In genomic region chr3:122893754-122894668, GRCh38 we compare ENCODE assay signal across 1 cellular context.
TF ChIP-seq lines count a peak whose summit lies in the region.

No MANE protein-coding gene starts in this region.

TF ChIP-seq in HepG2, 621 proteins besides CTCF, POLR2A, EP300 and RAD21 (continued from another document and continues in another):
- TF ChIP-seq ZUFSP (CRISPR knock-in tag; IDR thresholded peaks at IDR 0.05; ENCODE audit: borderline replicate concordance): no peak
- TF ChIP-seq ZNF850 (CRISPR knock-in tag; conservative IDR thresholded peaks at IDR 0.05): no peak
- TF ChIP-seq ZNF10 (CRISPR knock-in tag; IDR thresholded peaks at IDR 0.05; ENCODE audit: borderline replicate concordance, low read depth): no peak
- TF ChIP-seq NBN (conservative IDR thresholded peaks at IDR 0.05): no peak
- TF ChIP-seq HIVEP1 (CRISPR knock-in tag; IDR thresholded peaks at IDR 0.05): peak; percentile 70
- peak; percentile 73; the same call in 1 of the 2 replicates for TF ChIP-seq ZBTB7A (CRISPR knock-in tag; IDR thresholded peaks at IDR 0.05)
- no peak for TF ChIP-seq ZNF549 (CRISPR knock-in tag; IDR thresholded peaks at IDR 0.05)
- TF ChIP-seq U2AF1 (optimal IDR thresholded peaks at IDR 0.05; ENCODE audit: low read depth, low read length): no peak
- no peak for TF ChIP-seq ZNF34 (CRISPR knock-in tag; IDR thresholded peaks at IDR 0.05; ENCODE audit: borderline replicate concordance)
- peak; percentile 42 for TF ChIP-seq THAP11 (CRISPR knock-in tag; IDR thresholded peaks at IDR 0.05)
- TF ChIP-seq SIX1 (CRISPR knock-in tag; IDR thresholded peaks at IDR 0.05; ENCODE audit: borderline replicate concordance): no peak; the same call in 1 of the 2 replicates
- TF ChIP-seq ZNF180 (CRISPR knock-in tag; IDR thresholded peaks at IDR 0.05; ENCODE audit: borderline replicate concordance, low read depth): no peak
- TF ChIP-seq TAF15 (IDR thresholded peaks at IDR 0.05; ENCODE audit: low read depth, low read length, poor library complexity, severe bottlenecking): no peak
- no peak for TF ChIP-seq ZFP41 (CRISPR knock-in tag; IDR thresholded peaks at IDR 0.05; ENCODE audit: borderline replicate concordance)
- TF ChIP-seq ZNF589 (CRISPR knock-in tag; conservative IDR thresholded peaks at IDR 0.05): no peak
- no peak for TF ChIP-seq ZNF256 (CRISPR knock-in tag; conservative IDR thresholded peaks at IDR 0.05)
- TF ChIP-seq ZNF616 (CRISPR knock-in tag; IDR thresholded peaks at IDR 0.05; ENCODE audit: low read depth): no peak
- TF ChIP-seq ATRX (CRISPR knock-in tag; IDR thresholded peaks at IDR 0.05; ENCODE audit: borderline replicate concordance): no peak
- peak; percentile 37; the same call in 1 of the 2 replicates for TF ChIP-seq PHF21A (CRISPR knock-in tag; IDR thresholded peaks at IDR 0.05)
- TF ChIP-seq ZSCAN5A (CRISPR knock-in tag; IDR thresholded peaks at IDR 0.05; ENCODE audit: borderline replicate concordance): no peak
- TF ChIP-seq TBP (CRISPR knock-in tag; IDR thresholded peaks at IDR 0.05): no peak
- no peak for TF ChIP-seq LRRFIP1 (CRISPR knock-in tag; conservative IDR thresholded peaks at IDR 0.05)
- TF ChIP-seq MIXL1 (CRISPR knock-in tag; IDR thresholded peaks at IDR 0.05): 0 out of 2 replicates have a peak, but pooled peaks have one; percentile 48
- TF ChIP-seq ZNF672 (CRISPR knock-in tag; IDR thresholded peaks at IDR 0.05): no peak
- no peak for TF ChIP-seq HNRNPUL1 (IDR thresholded peaks at IDR 0.05; ENCODE audit: low read depth, low read length)
- TF ChIP-seq TBX3 (IDR thresholded peaks at IDR 0.05; ENCODE audit: borderline replicate concordance): peak; percentile 72; the same call in 1 of the 2 replicates
- TF ChIP-seq HNF1B (CRISPR knock-in tag; IDR thresholded peaks at IDR 0.05): 0 out of 2 replicates have a peak, but pooled peaks have one; percentile 41
- 0 out of 2 replicates have a peak, but pooled peaks have one; percentile 44 for TF ChIP-seq KMT2B (CRISPR knock-in tag; IDR thresholded peaks at IDR 0.05)
- TF ChIP-seq, protein P1, sequence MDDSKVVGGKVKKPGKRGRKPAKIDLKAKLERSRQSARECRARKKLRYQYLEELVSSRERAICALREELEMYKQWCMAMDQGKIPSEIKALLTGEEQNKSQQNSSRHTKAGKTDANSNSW (CRISPR knock-in tag; IDR thresholded peaks at IDR 0.05; ENCODE audit: borderline replicate concordance): no peak
- TF ChIP-seq ZNF546 (CRISPR knock-in tag; conservative IDR thresholded peaks at IDR 0.05): no peak
- TF ChIP-seq ZNF251 (CRISPR knock-in tag; IDR thresholded peaks at IDR 0.05): no peak
- TF ChIP-seq, protein P2, sequence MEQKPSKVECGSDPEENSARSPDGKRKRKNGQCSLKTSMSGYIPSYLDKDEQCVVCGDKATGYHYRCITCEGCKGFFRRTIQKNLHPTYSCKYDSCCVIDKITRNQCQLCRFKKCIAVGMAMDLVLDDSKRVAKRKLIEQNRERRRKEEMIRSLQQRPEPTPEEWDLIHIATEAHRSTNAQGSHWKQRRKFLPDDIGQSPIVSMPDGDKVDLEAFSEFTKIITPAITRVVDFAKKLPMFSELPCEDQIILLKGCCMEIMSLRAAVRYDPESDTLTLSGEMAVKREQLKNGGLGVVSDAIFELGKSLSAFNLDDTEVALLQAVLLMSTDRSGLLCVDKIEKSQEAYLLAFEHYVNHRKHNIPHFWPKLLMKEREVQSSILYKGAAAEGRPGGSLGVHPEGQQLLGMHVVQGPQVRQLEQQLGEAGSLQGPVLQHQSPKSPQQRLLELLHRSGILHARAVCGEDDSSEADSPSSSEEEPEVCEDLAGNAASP (CRISPR knock-in tag; IDR thresholded peaks at IDR 0.05; ENCODE audit: borderline replicate concordance): no peak
- TF ChIP-seq ZNF263 (CRISPR knock-in tag; IDR thresholded peaks at IDR 0.05): peak; percentile 90
- TF ChIP-seq KAT7 (CRISPR knock-in tag; IDR thresholded peaks at IDR 0.05; ENCODE audit: borderline replicate concordance): no peak
- TF ChIP-seq ZNF234 (CRISPR knock-in tag; conservative IDR thresholded peaks at IDR 0.05): no peak
- no peak for TF ChIP-seq FOXM1 (CRISPR knock-in tag; IDR thresholded peaks at IDR 0.05)
- TF ChIP-seq NFE2 (CRISPR knock-in tag; IDR thresholded peaks at IDR 0.05): no peak
- no peak for TF ChIP-seq BHLHE40 (IDR thresholded peaks at IDR 0.05; ENCODE audit: low read length)
- no peak for TF ChIP-seq IRF1 (CRISPR knock-in tag; IDR thresholded peaks at IDR 0.05; ENCODE audit: low read depth)
- TF ChIP-seq ZNF20 (CRISPR knock-in tag; IDR thresholded peaks at IDR 0.05): no peak
- no peak for TF ChIP-seq MBD4 (IDR thresholded peaks at IDR 0.05; ENCODE audit: borderline replicate concordance, low read length)
- no peak for TF ChIP-seq BRD4 (CRISPR knock-in tag; IDR thresholded peaks at IDR 0.05)
- no peak for TF ChIP-seq CHD2 (IDR thresholded peaks at IDR 0.05; ENCODE audit: low read depth, low read length)
- no peak for TF ChIP-seq ZNF44 (CRISPR knock-in tag; IDR thresholded peaks at IDR 0.05)
- TF ChIP-seq GZF1 (CRISPR knock-in tag; IDR thresholded peaks at IDR 0.05): no peak
- peak; percentile 64 for TF ChIP-seq SAP130 (CRISPR knock-in tag; IDR thresholded peaks at IDR 0.05; ENCODE audit: low read depth)
- TF ChIP-seq FOXK2 (IDR thresholded peaks at IDR 0.05): no peak
- TF ChIP-seq, protein P3, sequence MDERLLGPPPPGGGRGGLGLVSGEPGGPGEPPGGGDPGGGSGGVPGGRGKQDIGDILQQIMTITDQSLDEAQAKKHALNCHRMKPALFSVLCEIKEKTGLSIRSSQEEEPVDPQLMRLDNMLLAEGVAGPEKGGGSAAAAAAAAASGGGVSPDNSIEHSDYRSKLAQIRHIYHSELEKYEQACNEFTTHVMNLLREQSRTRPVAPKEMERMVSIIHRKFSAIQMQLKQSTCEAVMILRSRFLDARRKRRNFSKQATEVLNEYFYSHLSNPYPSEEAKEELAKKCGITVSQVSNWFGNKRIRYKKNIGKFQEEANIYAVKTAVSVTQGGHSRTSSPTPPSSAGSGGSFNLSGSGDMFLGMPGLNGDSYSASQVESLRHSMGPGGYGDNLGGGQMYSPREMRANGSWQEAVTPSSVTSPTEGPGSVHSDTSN (CRISPR knock-in tag; IDR thresholded peaks at IDR 0.05): no peak
- no peak for TF ChIP-seq AKAP8 (CRISPR knock-in tag; IDR thresholded peaks at IDR 0.05)
- no peak for TF ChIP-seq SRSF1 (optimal IDR thresholded peaks at IDR 0.05; ENCODE audit: low read depth, low read length)
- no peak for TF ChIP-seq ZNF329 (CRISPR knock-in tag; IDR thresholded peaks at IDR 0.05; ENCODE audit: low read depth)
- TF ChIP-seq HNF4G (IDR thresholded peaks at IDR 0.05; ENCODE audit: borderline replicate concordance, low read depth, low read length): peak; percentile 69
- TF ChIP-seq HNF4G (CRISPR knock-in tag; IDR thresholded peaks at IDR 0.05; ENCODE audit: borderline replicate concordance, low read depth): peak; percentile 52; the same call in 1 of the 2 replicates
- 0 out of 2 replicates have a peak, but pooled peaks have one; percentile 33 for TF ChIP-seq ELF1 (CRISPR knock-in tag; IDR thresholded peaks at IDR 0.05)
- TF ChIP-seq HOXA5 (CRISPR knock-in tag; IDR thresholded peaks at IDR 0.05): no peak
- 0 out of 2 replicates have a peak, but pooled peaks have one; percentile 23 for TF ChIP-seq ZFP82 (CRISPR knock-in tag; IDR thresholded peaks at IDR 0.05; ENCODE audit: borderline replicate concordance)
- no peak; the same call in 1 of the 2 replicates for TF ChIP-seq ESRRA (CRISPR knock-in tag; IDR thresholded peaks at IDR 0.05; ENCODE audit: low read depth)
- TF ChIP-seq SUZ12 (IDR thresholded peaks at IDR 0.05; ENCODE audit: low read depth, low read length): no peak
- no peak for TF ChIP-seq NFIC (IDR thresholded peaks at IDR 0.05; ENCODE audit: low read length)
- TF ChIP-seq PHF8 (CRISPR knock-in tag; IDR thresholded peaks at IDR 0.05): no peak
- TF ChIP-seq POLR2AphosphoS5 (IDR thresholded peaks at IDR 0.05; ENCODE audit: low read depth, low read length): no peak
